Comparison of ENCODE assay signal across 8 cellular contexts in genomic region chr20:4949833-4950178, GRCh38. TPM values are rescaled to one million over a fixed set of nuclear protein-coding genes. Genes with fewer than 3 reads are reported as not detected.
DNase-seq lines count a peak whose midpoint lies in the region; ATAC-seq and TF ChIP-seq lines count a peak whose summit lies in the region.

No MANE protein-coding gene starts in this region.

- H3K4me3 ChIP-seq in BJ (ENCODE audit: low read depth, low read length) (no peak overlapping the region), foreskin fibroblast (ENCODE audit: low read depth in 1 of 2, low read length in 2 of 2) (no peak overlapping the region), prostate gland (peak overlapping the region in 1 of 2 donors; percentile 19)
- no peak overlapping the region for H3K4me3 ChIP-seq in Jurkat, Clone E6-1 (ENCODE audit: low read length)

- peaks cover 3% of the 10 kb centered on the region for H3K4me1 ChIP-seq in prostate gland (replicated peaks)

- TF ChIP-seq CTCF in BJ (IDR thresholded peaks at IDR 0.05; ENCODE audit: insufficient read depth, low read depth, low read length) (peak; percentile 64), foreskin fibroblast (IDR thresholded peaks at IDR 0.05; ENCODE audit: low read depth, low read length) (peak; percentile 43), prostate gland (IDR thresholded peaks at IDR 0.05) (peak; percentile 41 to 91 (median 80))

- ATAC-seq in GM18511 (IDR thresholded peaks at IDR 0.05; ENCODE audit: unreplicated experiment) (peak; percentile 79), GM18870 (IDR thresholded peaks at IDR 0.05; ENCODE audit: unreplicated experiment) (no peak), GM21390 (IDR thresholded peaks at IDR 0.05; ENCODE audit: unreplicated experiment) (no peak)

- TF ChIP-seq POLR2A in prostate gland (IDR thresholded peaks at IDR 0.05) = no peak

- intact Hi-C loops in prostate gland (cut with DNase I) = loop anchor here (10.0 kb wide), 1 partner anchor 145 kb away; no protein-coding TSS in a partner anchor

- no peaks in the 10 kb centered on the region for H3K9me3 Mint-ChIP-seq in activated T-cell treated with anti-CD3 and anti-CD28 coated beads, Interleukin-2, amount 50 U/mL, for 24 hours

- no peaks in the 10 kb centered on the region for H3K9me3 ChIP-seq in prostate gland

- H3K4me1 Mint-ChIP-seq in activated T-cell treated with anti-CD3 and anti-CD28 coated beads, Interleukin-2, amount 50 U/mL, for 24 hours (ENCODE audit: low read depth) = peaks cover 41% of the 10 kb centered on the region

- no peaks in the 10 kb centered on the region for H3K27me3 ChIP-seq in BJ (ENCODE audit: control insufficient read depth, insufficient read depth, low read length)
- H3K27me3 ChIP-seq in prostate gland (replicated peaks; ENCODE audit: insufficient read depth) = no peaks in the 10 kb centered on the region

- H3K4me3 Mint-ChIP-seq in activated T-cell treated with anti-CD3 and anti-CD28 coated beads, Interleukin-2, amount 50 U/mL, for 24 hours = peak overlapping the region; percentile 1

- WGBS in prostate gland = 40% methylated on average over 6 of the region's 6 CpGs

- POLR2A ChIA-PET in BJ (lab: Charles Lee) = no interaction called here

- H3K36me3 Mint-ChIP-seq in activated T-cell treated with anti-CD3 and anti-CD28 coated beads, Interleukin-2, amount 50 U/mL, for 24 hours (ENCODE audit: low read depth) = peaks cover 54% of the 10 kb centered on the region

- CTCF ChIA-PET in BJ (lab: Yijun Ruan, JAX) = interaction anchor here (0.8 to 2.2 kb wide), 7 partner anchors 12 to 209 kb away, joined by 3 to 8 read pairs (median 3); no protein-coding TSS in a partner anchor

- DNase-seq in BJ (ENCODE audit: low read depth) = no peak
- peak; percentile 16 for DNase-seq in Jurkat, Clone E6-1 (ENCODE audit: low read depth, low spot score)
- no peak for DNase-seq in activated T-cell treated with anti-CD3 and anti-CD28 coated beads, Interleukin-2, amount 50 U/mL, for 24 hours
- DNase-seq in foreskin fibroblast = peak in 1 of 2 donors; percentile 34
- DNase-seq in prostate gland (ENCODE audit: low spot score) = peak; percentile 68

- no peaks in the 10 kb centered on the region for H3K36me3 ChIP-seq in BJ (ENCODE audit: control insufficient read depth, insufficient read depth, low read length)
- no peaks in the 10 kb centered on the region for H3K36me3 ChIP-seq in prostate gland

- peak overlapping the region; percentile 50 for H3K27ac Mint-ChIP-seq in activated T-cell treated with anti-CD3 and anti-CD28 coated beads, Interleukin-2, amount 50 U/mL, for 24 hours

- H3K27me3 Mint-ChIP-seq in activated T-cell treated with anti-CD3 and anti-CD28 coated beads, Interleukin-2, amount 50 U/mL, for 24 hours = no peaks in the 10 kb centered on the region

- H3K27ac ChIP-seq in prostate gland = peak overlapping the region; percentile 35 to 41

RNA-seq across cellular contexts. Expression of gene SLC23A2, which starts 51.5 kb away (rescaled TPM):
- 8.0 and 11.2 TPM in 2 replicates for polyA plus RNA-seq in BJ (2011; rRNA removed)
- 12.4 and 14.7 TPM in 2 replicates for polyA minus RNA-seq in BJ (2011; rRNA and poly(A)+ RNA removed)
- 9.2 TPM for polyA plus RNA-seq in Jurkat, Clone E6-1 (2012; ENCODE audit: insufficient read depth, insufficient read length)
- 10 to 100 TPM; 21.0 to 39.1 TPM for total RNA-seq in prostate gland

Comparison
In these comparisons a context has a peak if more than half of its experiments do, and no peak if none do; other contexts are left out.
1. DNase-seq: peak in Jurkat, Clone E6-1 (single experiment) and prostate gland (single experiment); none in BJ (single experiment) and activated T-cell treated with anti-CD3 and anti-CD28 coated beads, Interleukin-2, amount 50 U/mL, for 24 hours (single experiment).
2. Peak in every context shown above with its lines, with median percentiles within 50 percentile points of each other: CTCF ChIP-seq.